Comparison of ENCODE assay signal across 16 cellular contexts in genomic region chr9:130885422-130886375, GRCh38. TPM values are rescaled to one million over a fixed set of nuclear protein-coding genes. Genes with fewer than 3 reads are reported as not detected.
DNase-seq lines count a peak whose midpoint lies in the region; ATAC-seq, FAIRE-seq and TF ChIP-seq lines count a peak whose summit lies in the region.
"Had no signal": no experiment of that assay in that cellular context is flagged by ENCODE, and none has a peak within 500 bp of the region (broad histone marks: within the 10 kb centered on the region; RNA-seq: fewer than 3 reads in every experiment).

No MANE protein-coding gene starts in this region.

- peaks cover 68 to 92% of the 10 kb centered on the region in 2 donors for H3K36me3 Mint-ChIP-seq in CD14-positive monocyte

- H3K27me3 ChIP-seq in bronchial epithelial cell (ENCODE audit: control insufficient read depth, insufficient read depth, low read length) (no peaks in the 10 kb centered on the region), lower lobe of right lung (ENCODE audit: low read depth) (no peaks in the 10 kb centered on the region)
- H3K27me3 ChIP-seq: vagina had no signal

- peak overlapping the region in 1 of 7 donors; percentile 39 for H3K27ac Mint-ChIP-seq in CD14-positive monocyte
- H3K27ac Mint-ChIP-seq: stimulated activated naive CD8-positive, alpha-beta T cell treated with anti-CD3 and anti-CD28 coated beads, Interleukin-15, Interleukin-2, amounts not matched to agents 100 ng/mL and 50 ng/mL, for 24 hours had no signal

- TF ChIP-seq CTCF in bronchial epithelial cell (IDR thresholded peaks at IDR 0.05; ENCODE audit: insufficient read depth, low read length, severe bottlenecking) (no peak), lower lobe of right lung (IDR thresholded peaks at IDR 0.05) (no peak), CD14-positive monocyte (IDR thresholded peaks at IDR 0.05) (no peak)

- H3K4me1 ChIP-seq in lower lobe of right lung = no peaks in the 10 kb centered on the region
- H3K4me1 ChIP-seq: vagina had no signal

- no peak for ATAC-seq in Right ventricle myocardium inferior
- ATAC-seq in Right ventricle myocardium superior (ENCODE audit: poor library complexity) = no peak
- peak; percentile 17 to 19 for ATAC-seq in lower lobe of right lung

- FAIRE-seq in bronchial epithelial cell (lab: Jason Lieb, UNC) = no peak

- intact Hi-C loops in Right ventricle myocardium inferior (cut with DNase I) = no loop called here
- intact Hi-C loops in Right ventricle myocardium superior (cut with DNase I) = no loop called here
- intact Hi-C loops in lower lobe of right lung (cut with DNase I) = no loop called here
- intact Hi-C loops in CD14-positive monocyte (cut with micrococcal nuclease) = no loop called here

- H3K9me3 ChIP-seq in lower lobe of right lung = no peaks in the 10 kb centered on the region
- H3K9me3 ChIP-seq: vagina had no signal

- DNase-seq in Right ventricle myocardium inferior (ENCODE audit: missing footprints) = peak; percentile 67
- no peak for DNase-seq in Right ventricle myocardium superior
- DNase-seq in bronchial epithelial cell (ENCODE audit: low read depth) = peak; percentile 22
- no peak for DNase-seq in lower lobe of right lung
- DNase-seq in substantia nigra (lab: John Stamatoyannopoulos, UW) = no peak
- DNase-seq in mesenteric fat pad (ENCODE audit: low spot score) = no peak
- DNase-seq in CD14-positive monocyte (ENCODE audit: low spot score) = no peak
- DNase-seq in HK-2 (ENCODE audit: unreplicated experiment) = no peak
- DNase-seq: activated CD8-positive, alpha-beta memory T cell treated with anti-CD3 and anti-CD28 coated beads for 24 hours; NCI-H1092 treated with DMSO at 0.1 percent for 48 hours; NCI-H748 treated with DMSO at 0.1 percent for 48 hours; PC-9 had no signal

- no peaks in the 10 kb centered on the region for H3K4me1 Mint-ChIP-seq in CD14-positive monocyte

- H3K9me3 Mint-ChIP-seq in CD14-positive monocyte = no peaks in the 10 kb centered on the region
- H3K9me3 Mint-ChIP-seq: stimulated activated naive CD8-positive, alpha-beta T cell treated with anti-CD3 and anti-CD28 coated beads, Interleukin-15, Interleukin-2, amounts not matched to agents 100 ng/mL and 50 ng/mL, for 24 hours had no signal

- H3K36me3 ChIP-seq in bronchial epithelial cell (ENCODE audit: control insufficient read depth, insufficient read depth, low read length) (peaks cover 31% of the 10 kb centered on the region), lower lobe of right lung (peaks cover 100% of the 10 kb centered on the region)

- H3K27ac ChIP-seq in lower lobe of right lung (no peak overlapping the region), substantia nigra (ENCODE audit: low read depth, low read length, poor library complexity, severe bottlenecking) (peak overlapping the region; percentile 49)
- H3K27ac ChIP-seq: KMS-11, PC-9, vagina had no signal

- peaks cover 0 to 2% (median 0%) of the 10 kb centered on the region in 3 donors for H3K27me3 Mint-ChIP-seq in CD14-positive monocyte (ENCODE audit: low read depth in 3 of 3)
- H3K27me3 Mint-ChIP-seq: stimulated activated naive CD8-positive, alpha-beta T cell treated with anti-CD3 and anti-CD28 coated beads, Interleukin-15, Interleukin-2, amounts not matched to agents 100 ng/mL and 50 ng/mL, for 24 hours had no signal

- no peak overlapping the region for H3K4me3 Mint-ChIP-seq in CD14-positive monocyte
- H3K4me3 Mint-ChIP-seq: stimulated activated naive CD8-positive, alpha-beta T cell treated with anti-CD3 and anti-CD28 coated beads, Interleukin-15, Interleukin-2, amounts not matched to agents 100 ng/mL and 50 ng/mL, for 24 hours had no signal

- H3K4me3 ChIP-seq in bronchial epithelial cell (ENCODE audit: low read depth, low read length) (no peak overlapping the region), lower lobe of right lung (no peak overlapping the region)
- H3K4me3 ChIP-seq: PC-9, vagina had no signal

RNA-seq across cellular contexts. Expression of gene QRFP, which starts 10.9 kb away (rescaled TPM):
- total RNA-seq in Right ventricle myocardium inferior (not detected), Right ventricle myocardium superior (not detected), bronchial epithelial cell (not detected in 2 replicates), lower lobe of right lung (not detected), mesenteric fat pad (not detected)
- polyA plus RNA-seq in CD14-positive monocyte = under 1 TPM; 0.18 to 0.21 TPM
- total RNA-seq: PC-9, pulmonary artery endothelial cell, vagina had no signal

RNA-seq across cellular contexts. Expression of gene ABL1, which starts 50.6 kb away (rescaled TPM):
- total RNA-seq in Right ventricle myocardium inferior = 33.0 TPM
- total RNA-seq in Right ventricle myocardium superior = 31.5 TPM
- total RNA-seq in bronchial epithelial cell = 17.6 and 20.1 TPM in 2 replicates
- 50.2 TPM for total RNA-seq in lower lobe of right lung
- total RNA-seq in mesenteric fat pad = 92.4 TPM
- 1 to 10 TPM; 4.5 to 8.0 TPM for polyA plus RNA-seq in CD14-positive monocyte

RNA-seq across cellular contexts. Expression of gene FIBCD1, which starts 53.3 kb away (rescaled TPM):
- total RNA-seq in Right ventricle myocardium inferior (0.57 TPM), Right ventricle myocardium superior (0.59 TPM), bronchial epithelial cell (0.26 and 0.51 TPM in 2 replicates), lower lobe of right lung (1.3 TPM), mesenteric fat pad (not detected)
- not detected for polyA plus RNA-seq in CD14-positive monocyte
- total RNA-seq: pulmonary artery endothelial cell, vagina had no signal

Comparison
In these comparisons a context has a peak if more than half of its experiments do, and no peak if none do; other contexts are left out.
1. DNase-seq: peak in Right ventricle myocardium inferior (single experiment) and bronchial epithelial cell (single experiment); none in Right ventricle myocardium superior (single experiment), lower lobe of right lung (single experiment), substantia nigra (0 of 49), mesenteric fat pad (single experiment), CD14-positive monocyte (single experiment) and HK-2 (single experiment).
2. ATAC-seq: peak in lower lobe of right lung (2 of 2); none in Right ventricle myocardium inferior (single experiment) and Right ventricle myocardium superior (single experiment).